In the genomic region with DNA sequence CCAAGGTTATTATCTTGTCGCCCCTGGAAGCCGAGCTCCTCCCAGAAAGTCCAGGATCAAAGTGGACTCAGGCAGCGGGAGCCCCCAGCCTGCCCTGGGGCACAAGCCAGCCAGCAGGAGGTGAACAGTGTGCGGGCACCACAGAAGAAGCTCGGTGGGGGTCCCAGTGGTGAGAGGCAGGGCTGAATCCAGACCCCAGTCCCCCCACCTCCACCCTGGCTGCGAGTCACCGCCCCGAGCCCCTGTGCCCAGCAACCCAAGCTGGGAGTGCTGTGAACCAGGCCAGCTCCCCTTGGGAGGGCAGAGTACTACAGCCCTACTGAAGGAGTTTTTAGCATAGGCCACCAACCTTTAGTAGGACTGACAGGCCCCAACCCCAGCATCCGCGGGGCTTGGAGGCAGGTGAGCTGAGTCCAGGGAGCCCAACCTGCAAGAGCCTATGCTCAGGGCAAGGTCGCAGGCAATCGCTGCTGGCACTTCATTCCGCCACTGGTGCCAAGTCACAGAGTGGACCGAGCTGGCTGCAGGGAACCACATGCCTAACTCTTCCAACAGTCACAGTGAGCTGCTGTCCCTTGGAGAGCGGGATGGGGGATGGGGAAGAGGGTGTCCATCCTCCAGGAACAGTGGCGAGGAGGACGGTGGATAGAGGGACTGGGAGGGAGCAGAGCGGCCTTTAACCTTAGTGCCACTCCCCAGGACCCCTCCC, we compare ENCODE assay signal across 14 cellular contexts. TPM values are rescaled to one million over a fixed set of nuclear protein-coding genes. Genes with fewer than 3 reads are reported as not detected.
A peak's percentile ranks its signal among the peaks of the same experiment; 100 is the strongest.
DNase-seq lines count a peak whose midpoint lies in the region; ATAC-seq and TF ChIP-seq lines count a peak whose summit lies in the region.
"Had no signal": no experiment of that assay in that cellular context is flagged by ENCODE, and none has a peak within 500 bp of the region (broad histone marks: within the 10 kb centered on the region; RNA-seq: fewer than 3 reads in every experiment).

No MANE protein-coding gene starts in this region.

- intact Hi-C loops in PC-9 (cut with micrococcal nuclease; ENCODE audit: unreplicated experiment) = no loop called here

- 52% methylated on average over 18 of the region's 18 CpGs for WGBS in hepatocyte (ENCODE audit: low lambda C conversion rate, missing lambda C conversion rate)

- peaks cover 47% of the 10 kb centered on the region for H3K27me3 ChIP-seq in hepatocyte
- H3K27me3 ChIP-seq in PC-9 (ENCODE audit: insufficient read depth, low read depth) = peaks cover 70% of the 10 kb centered on the region

- no peak for DNase-seq in stimulated activated naive CD8-positive, alpha-beta T cell treated with anti-CD3 and anti-CD28 coated beads, Interleukin-15, amount 100 ng/mL, for 72 hours
- no peak for DNase-seq in stimulated activated naive CD8-positive, alpha-beta T cell treated with anti-CD3 and anti-CD28 coated beads, Interleukin-15, Interleukin-2, amounts not matched to agents 100 U/mL and 50 U/mL, for 24 hours
- DNase-seq in hepatocyte (ENCODE audit: low spot score) (no peak), LoVo (ENCODE audit: low spot score) (no peak), PC-9 (no peak)
- DNase-seq: activated naive CD8-positive, alpha-beta T cell treated with anti-CD3 and anti-CD28 coated beads, Interleukin-2, amount 10 ng/mL, durations not matched to agents 7 days and 5 days; NCI-H1105; NCI-H510A treated with DMSO at 0.1 percent for 48 hours; SHP77 treated with DMSO at 0.1 percent for 48 hours had no signal

- POLR2A ChIA-PET in PC-9 (lab: Charles Lee; ENCODE audit: unreplicated experiment) = no interaction called here

- H3K9me3 Mint-ChIP-seq in stimulated activated naive CD8-positive, alpha-beta T cell treated with anti-CD3 and anti-CD28 coated beads, Interleukin-15, amount 100 ng/mL, for 72 hours = no peaks in the 10 kb centered on the region
- no peaks in the 10 kb centered on the region for H3K9me3 Mint-ChIP-seq in nephron
- H3K9me3 Mint-ChIP-seq: activated naive CD8-positive, alpha-beta T cell treated with anti-CD3 and anti-CD28 coated beads, Interleukin-2, amount 10 ng/mL, durations not matched to agents 7 days and 5 days had no signal

- no peaks in the 10 kb centered on the region for H3K36me3 Mint-ChIP-seq in nephron (ENCODE audit: low read depth)
- H3K36me3 Mint-ChIP-seq: activated naive CD8-positive, alpha-beta T cell treated with anti-CD3 and anti-CD28 coated beads, Interleukin-2, amount 10 ng/mL, durations not matched to agents 7 days and 5 days had no signal

- H4K20me1 ChIP-seq in hepatocyte (ENCODE audit: insufficient read depth, poor library complexity, severe bottlenecking) (no peaks in the 10 kb centered on the region), PC-9 (ENCODE audit: insufficient read depth) (no peaks in the 10 kb centered on the region)

- H3K9me3 ChIP-seq in hepatocyte (ENCODE audit: low read depth) (no peaks in the 10 kb centered on the region), PC-9 (ENCODE audit: insufficient read depth, low read depth) (no peaks in the 10 kb centered on the region)
- H3K9me3 ChIP-seq: gastrocnemius medialis, upper lobe of left lung had no signal

- BruUV-seq in PC-9 (replicated peaks; lab: Mats Ljungman, UMichigan) = no TSS peak

- H3K27ac ChIP-seq in hepatocyte (peak overlapping the region; percentile 54), PC-9 (no peak overlapping the region)
- H3K27ac ChIP-seq: gastrocnemius medialis had no signal

- no peaks in the 10 kb centered on the region for H3F3A ChIP-seq in PC-9 (ENCODE audit: insufficient read depth, low read depth)

- CTCF ChIA-PET in PC-9 (lab: Charles Lee) = no interaction called here

- H3K9me2 ChIP-seq in hepatocyte (replicated peaks; ENCODE audit: insufficient read depth) (no peaks in the 10 kb centered on the region), PC-9 (ENCODE audit: insufficient read depth) (no peaks in the 10 kb centered on the region)

- H2AFZ ChIP-seq in hepatocyte (no peak overlapping the region), PC-9 (no peak overlapping the region)

- no peak overlapping the region for H3K27ac Mint-ChIP-seq in stimulated activated naive CD8-positive, alpha-beta T cell treated with anti-CD3 and anti-CD28 coated beads, Interleukin-15, amount 100 ng/mL, for 72 hours
- H3K27ac Mint-ChIP-seq in nephron = no peak overlapping the region
- H3K27ac Mint-ChIP-seq: activated naive CD8-positive, alpha-beta T cell treated with anti-CD3 and anti-CD28 coated beads, Interleukin-2, amount 10 ng/mL, durations not matched to agents 7 days and 5 days had no signal

- H3K27me3 Mint-ChIP-seq in stimulated activated naive CD8-positive, alpha-beta T cell treated with anti-CD3 and anti-CD28 coated beads, Interleukin-15, amount 100 ng/mL, for 72 hours = peaks cover 50% of the 10 kb centered on the region
- peaks cover 50% of the 10 kb centered on the region for H3K27me3 Mint-ChIP-seq in nephron (ENCODE audit: low read depth)

- H3K4me1 Mint-ChIP-seq in stimulated activated naive CD8-positive, alpha-beta T cell treated with anti-CD3 and anti-CD28 coated beads, Interleukin-15, amount 100 ng/mL, for 72 hours = peaks cover 6% of the 10 kb centered on the region
- peaks cover 35% of the 10 kb centered on the region for H3K4me1 Mint-ChIP-seq in nephron

- H3K36me3 ChIP-seq in hepatocyte (replicated peaks; ENCODE audit: insufficient read depth, low read depth) = no peaks in the 10 kb centered on the region
- no peaks in the 10 kb centered on the region for H3K36me3 ChIP-seq in PC-9 (ENCODE audit: low read depth)
- H3K36me3 ChIP-seq: gastrocnemius medialis, upper lobe of left lung had no signal

- H3K4me2 ChIP-seq in hepatocyte = peak overlapping the region; percentile 97
- H3K4me2 ChIP-seq in PC-9 = no peak overlapping the region

- peaks cover 13% of the 10 kb centered on the region for H3K4me1 ChIP-seq in hepatocyte (ENCODE audit: insufficient read depth)
- no peaks in the 10 kb centered on the region for H3K4me1 ChIP-seq in PC-9 (replicated peaks; ENCODE audit: insufficient read depth)

- H3K4me3 Mint-ChIP-seq in stimulated activated naive CD8-positive, alpha-beta T cell treated with anti-CD3 and anti-CD28 coated beads, Interleukin-15, amount 100 ng/mL, for 72 hours = no peak overlapping the region
- peak overlapping the region; percentile 88 to 96 (median 91) for H3K4me3 Mint-ChIP-seq in nephron
- H3K4me3 Mint-ChIP-seq: activated naive CD8-positive, alpha-beta T cell treated with anti-CD3 and anti-CD28 coated beads, Interleukin-2, amount 10 ng/mL, durations not matched to agents 7 days and 5 days had no signal

- peak; percentile 39 for ATAC-seq in stimulated activated naive CD8-positive, alpha-beta T cell treated with anti-CD3 and anti-CD28 coated beads, Interleukin-15, amount 100 ng/mL, for 72 hours
- ATAC-seq in stimulated activated naive CD8-positive, alpha-beta T cell treated with anti-CD3 and anti-CD28 coated beads, Interleukin-15, Interleukin-2, amounts not matched to agents 100 U/mL and 50 U/mL, for 24 hours = no peak
- ATAC-seq in HG03378 (IDR thresholded peaks at IDR 0.05; ENCODE audit: unreplicated experiment) (no peak), GM18907 (IDR thresholded peaks at IDR 0.05; ENCODE audit: unreplicated experiment) (no peak)

- no peak overlapping the region for H3K4me3 ChIP-seq in hepatocyte
- no peak overlapping the region for H3K4me3 ChIP-seq in PC-9
- H3K4me3 ChIP-seq: gastrocnemius medialis had no signal

- TF ChIP-seq CTCF in hepatocyte (IDR thresholded peaks at IDR 0.05; ENCODE audit: poor library complexity) (no peak), nephron (IDR thresholded peaks at IDR 0.05; ENCODE audit: unreplicated experiment in 3 of 3) (no peak), PC-9 (conservative IDR thresholded peaks at IDR 0.05) (no peak)

- H3K79me2 ChIP-seq in hepatocyte (peaks cover 41% of the 10 kb centered on the region), PC-9 (ENCODE audit: low read depth) (no peaks in the 10 kb centered on the region)

RNA-seq across cellular contexts. Expression of a gene that starts 3.0 kb away (rescaled TPM):
- 70.8 and 77.5 TPM in 2 replicates for total RNA-seq in hepatocyte
- polyA plus RNA-seq in hepatocyte = 24.5 and 26.5 TPM in 2 replicates
- total RNA-seq in PC-9 (2021) = not detected in 2 replicates
- total RNA-seq: activated naive CD8-positive, alpha-beta T cell treated with anti-CD3 and anti-CD28 coated beads, Interleukin-2, amount 10 ng/mL, durations not matched to agents 7 days and 5 days had no signal

Comparison
In these comparisons a context has a peak if more than half of its experiments do, and no peak if none do; other contexts are left out.
1. H3K4me3 Mint-ChIP-seq: peak in nephron (3 of 3); none in stimulated activated naive CD8-positive, alpha-beta T cell treated with anti-CD3 and anti-CD28 coated beads, Interleukin-15, amount 100 ng/mL, for 72 hours (0 of 2).
2. RNA of a gene that starts 3.0 kb away (total RNA-seq): 70.8 to 77.5 TPM in hepatocyte; not detected in PC-9; every median in the first group is over 10 times any median in the second.